Comparison of ENCODE assay signal across 6 cellular contexts in genomic region chr3:136709775-136710174, GRCh38. TPM values are rescaled to one million over a fixed set of nuclear protein-coding genes. Genes with fewer than 3 reads are reported as not detected.
DNase-seq lines count a peak whose midpoint lies in the region; ATAC-seq, FAIRE-seq and TF ChIP-seq lines count a peak whose summit lies in the region.
"Not testable (repeated sequence)": the region's sequence is repeated elsewhere in the genome, so short reads cannot be mapped to it uniquely, and the experiment has no call there.

No MANE protein-coding gene starts in this region.

- not testable (repeated sequence) for H3K27me3 ChIP-seq in K562 (ENCODE audit: control insufficient read depth in 2 of 2, insufficient read depth in 2 of 2, low read length in 2 of 2); HepG2 (ENCODE audit: control insufficient read depth in 1 of 2, insufficient read depth in 2 of 2, low read length in 2 of 2); neutrophil; trophoblast cell (ENCODE audit: insufficient read depth, low read length)

- FAIRE-seq in K562 (lab: Jason Lieb, UNC); HepG2 (lab: Jason Lieb, UNC): not testable (repeated sequence)

- not testable (repeated sequence) for H4K8ac ChIP-seq in trophoblast cell (ENCODE audit: low read depth, low read length)

- not testable (repeated sequence) for H3K14ac ChIP-seq in trophoblast cell (ENCODE audit: low read length)

- H3K4me3 Mint-ChIP-seq in CD14-positive monocyte, result not testable (repeated sequence)

- TF ChIP-seq RAD21 in K562 (CRISPR knock-in tag; conservative IDR thresholded peaks at IDR 0.05 in 1 of 2, IDR thresholded peaks at IDR 0.05 in 1 of 2); HepG2 (CRISPR knock-in tag; IDR thresholded peaks at IDR 0.05): not testable (repeated sequence)

- intact Hi-C loops in CD14-positive monocyte (cut with micrococcal nuclease); K562 (cut with micrococcal nuclease); HepG2 (cut with micrococcal nuclease; ENCODE audit: unreplicated experiment): not testable (repeated sequence)

- not testable (repeated sequence) for ATAC-seq in K562, HepG2

- H2AK5ac ChIP-seq in trophoblast cell (ENCODE audit: low read length), result not testable (repeated sequence)

- not testable (repeated sequence) for TF ChIP-seq EP300 in K562 (IDR thresholded peaks at IDR 0.05; ENCODE audit: low read length); HepG2 (IDR thresholded peaks at IDR 0.05; ENCODE audit: low read depth in 2 of 2, low read length in 2 of 2); HepG2 (CRISPR knock-in tag; IDR thresholded peaks at IDR 0.05; ENCODE audit: borderline replicate concordance)

- H3K79me1 ChIP-seq in trophoblast cell (ENCODE audit: low read length), result not testable (repeated sequence)

- WGBS in K562 (ENCODE audit: insufficient coverage, low coverage, missing lambda C conversion rate), result 71% methylated on average over 1 of the region's 1 CpG
- 100% methylated on average over 1 of the region's 1 CpG for WGBS in HepG2 (ENCODE audit: low lambda C conversion rate)
- no CpG with 5 or more reads among the region's 1 CpG for WGBS in trophoblast cell (ENCODE audit: extremely low coverage, insufficient coverage, insufficient read length)

- not testable (repeated sequence) for TF ChIP-seq CTCF in CD14-positive monocyte (IDR thresholded peaks at IDR 0.05); HEK293 (tag by site-specific recombination; IDR thresholded peaks at IDR 0.05); K562 (IDR thresholded peaks at IDR 0.05 in 2 of 3, conservative IDR thresholded peaks at IDR 0.05 in 1 of 3; ENCODE audit: insufficient read depth in 2 of 3, low read depth in 1 of 3, low read length in 3 of 3); HepG2 (CRISPR knock-in tag; IDR thresholded peaks at IDR 0.05); neutrophil (IDR thresholded peaks at IDR 0.05)

- not testable (repeated sequence) for H3K36me3 ChIP-seq in HEK293 (ENCODE audit: control insufficient read depth in 2 of 2, insufficient read depth in 1 of 2, low read length in 2 of 2); K562 (ENCODE audit: control insufficient read depth, insufficient read depth, low read length); HepG2 (replicated peaks in 1 of 2; ENCODE audit: control insufficient read depth in 1 of 2, insufficient read depth in 2 of 2, low read length in 2 of 2); neutrophil; trophoblast cell (ENCODE audit: control insufficient read depth in 1 of 2, insufficient read depth in 2 of 2, low read length in 2 of 2)

- not testable (repeated sequence) for H4K12ac ChIP-seq in trophoblast cell (ENCODE audit: low read depth, low read length)

- not testable (repeated sequence) for H3K4me2 ChIP-seq in K562 (ENCODE audit: insufficient read depth, low read length); HepG2 (ENCODE audit: low read depth, low read length); trophoblast cell (ENCODE audit: low read length)

- not testable (repeated sequence) for DNase-seq in CD14-positive monocyte (ENCODE audit: low spot score); K562 (ENCODE audit: extremely low read depth in 1 of 4, low spot score in 3 of 4); HepG2 (ENCODE audit: low spot score); trophoblast cell

- H3K23ac ChIP-seq in trophoblast cell (ENCODE audit: low read length), result not testable (repeated sequence)

- H3K36me3 Mint-ChIP-seq in CD14-positive monocyte, result not testable (repeated sequence)

- not testable (repeated sequence) for H3K27ac ChIP-seq in HEK293 (ENCODE audit: extremely low read depth, low read depth, low read length); K562 (ENCODE audit: extremely low read depth, low read depth, low read length); HepG2 (ENCODE audit: extremely low read length, insufficient read depth, low read length); trophoblast cell (ENCODE audit: low read depth, low read length)
- H3K27ac ChIP-seq in neutrophil, result peak overlapping the region; percentile 13

- CTCF ChIA-PET in HEK293 (lab: Yijun Ruan, JAX), result interaction anchor here (0.7 kb wide), 1 partner anchor 645 kb away, joined by 3 read pairs; no protein-coding TSS in a partner anchor
- CTCF ChIA-PET in K562 (lab: Yijun Ruan, JAX; ENCODE audit: low intra/inter-chr PET ratio); HepG2 (lab: Yijun Ruan, JAX; ENCODE audit: low intra/inter-chr PET ratio, low total read pairs): not testable (repeated sequence)

- H4K91ac ChIP-seq in trophoblast cell (ENCODE audit: low read depth, low read length), result not testable (repeated sequence)

- not testable (repeated sequence) for H3K4me3 ChIP-seq in HEK293 (ENCODE audit: low read depth, low read length); K562; HepG2 (replicated peaks in 1 of 3; ENCODE audit: insufficient read depth in 1 of 3, low read depth in 2 of 3, low read length in 3 of 3); neutrophil (ENCODE audit: low read depth in 1 of 2, low read length in 1 of 2); trophoblast cell (ENCODE audit: low read depth, low read length)

- H3K4me1 Mint-ChIP-seq in CD14-positive monocyte, result peaks cover 41% of the 10 kb centered on the region

- not testable (repeated sequence) for H2AFZ ChIP-seq in K562 (ENCODE audit: low read depth, low read length); HepG2 (ENCODE audit: low read length); trophoblast cell (ENCODE audit: insufficient read depth, low read length, poor library complexity)

- peak overlapping the region; percentile 27 for H3K4ac ChIP-seq in trophoblast cell (ENCODE audit: low read depth, low read length)

- not testable (repeated sequence) for H4K20me1 ChIP-seq in K562 (replicated peaks; ENCODE audit: control insufficient read depth, insufficient read depth, low read length); HepG2 (ENCODE audit: insufficient read depth, low read length)

- not testable (repeated sequence) for H3K9ac ChIP-seq in K562 (ENCODE audit: insufficient read depth in 1 of 2, low read depth in 2 of 2, low read length in 2 of 2); HepG2 (ENCODE audit: insufficient read depth, low read depth, low read length); trophoblast cell (ENCODE audit: low read length)

- H3K18ac ChIP-seq in trophoblast cell (ENCODE audit: low read length), result not testable (repeated sequence)

- in situ Hi-C loops in K562 (cut with MboI); HepG2 (cut with HindIII; ENCODE audit: extremely low pct_ligation_motif_present, low pct_unique_long_range_greater_than_20kb): not testable (repeated sequence)

- H3K27me3 Mint-ChIP-seq in CD14-positive monocyte (ENCODE audit: low read depth in 3 of 3), result not testable (repeated sequence)

- peak overlapping the region in 4 of 7 donors; percentile 37 to 94 (median 84) for H3K27ac Mint-ChIP-seq in CD14-positive monocyte

- H3K4me1 ChIP-seq in HEK293 (ENCODE audit: control insufficient read depth, insufficient read depth, low read length); K562 (replicated peaks in 1 of 2; ENCODE audit: control insufficient read depth in 2 of 2, insufficient read depth in 2 of 2, low read length in 2 of 2); trophoblast cell (ENCODE audit: control insufficient read depth in 1 of 2, insufficient read depth in 2 of 2, low read length in 2 of 2): not testable (repeated sequence)
- H3K4me1 ChIP-seq in HepG2 (ENCODE audit: insufficient read depth, low read length) (peaks cover 40% of the 10 kb centered on the region), neutrophil (ENCODE audit: control insufficient read depth in 1 of 2, insufficient read depth in 1 of 2, low read depth in 1 of 2, low read length in 1 of 2) (peaks cover 39 to 59% of the 10 kb centered on the region in 2 experiments)

- H2BK12ac ChIP-seq in trophoblast cell (ENCODE audit: low read length), result not testable (repeated sequence)

- not testable (repeated sequence) for H2BK120ac ChIP-seq in trophoblast cell (ENCODE audit: insufficient read depth, low read length, poor library complexity)

- not testable (repeated sequence) for H3K9me1 ChIP-seq in K562 (ENCODE audit: control insufficient read depth, insufficient read depth, low read length)

- not testable (repeated sequence) for BruUV-seq in K562 (replicated peaks; lab: Mats Ljungman, UMichigan); HepG2 (replicated peaks; lab: Mats Ljungman, UMichigan)

- H3K9me3 Mint-ChIP-seq in CD14-positive monocyte, result not testable (repeated sequence)

- H3K9me3 ChIP-seq in HEK293 (ENCODE audit: control insufficient read depth, insufficient read depth, low read depth, low read length); K562 (replicated peaks; ENCODE audit: control insufficient read depth, insufficient read depth, low read depth, low read length); HepG2 (ENCODE audit: low read length); neutrophil; trophoblast cell (ENCODE audit: insufficient read depth, low read depth, low read length): not testable (repeated sequence)

- not testable (repeated sequence) for TF ChIP-seq POLR2A in K562 (conservative IDR thresholded peaks at IDR 0.05); HepG2 (IDR thresholded peaks at IDR 0.05; ENCODE audit: insufficient read depth in 1 of 2, low read depth in 2 of 2, low read length in 2 of 2)

- not testable (repeated sequence) for H2BK5ac ChIP-seq in trophoblast cell (ENCODE audit: low read depth, low read length, poor library complexity)

- H3K79me2 ChIP-seq in K562 (ENCODE audit: control insufficient read depth, insufficient read depth, low read length) (peaks cover 24% of the 10 kb centered on the region), HepG2 (ENCODE audit: insufficient read depth, low read length) (peaks cover 82% of the 10 kb centered on the region)
- H3K79me2 ChIP-seq in trophoblast cell (ENCODE audit: control insufficient read depth, insufficient read depth, low read length, poor library complexity), result not testable (repeated sequence)

- POLR2A ChIA-PET in HEK293 (lab: Yijun Ruan, JAX); K562 (lab: Yijun Ruan, JAX); HepG2 (lab: Yijun Ruan, JAX): not testable (repeated sequence)

RNA-seq across cellular contexts. Expression of gene STAG1, which starts 42.4 kb away (rescaled TPM):
- polyA plus RNA-seq in CD14-positive monocyte (1 to 10 TPM; 7.2 to 10.0 TPM), K562 (2011; rRNA removed) (4.7 and 8.8 TPM in 2 replicates), K562 (2014; fragmentation: Illumina TruSeq; extraction: Trizol) (8.1 and 9.1 TPM in 2 replicates), K562 (2014; fragmentation: Nextera tagmentation; extraction: Ambion mirVana) (1 to 10 TPM; 2.7 to 3.9 TPM), K562 (2014; rRNA removed) (6.7 and 6.8 TPM in 2 replicates), HepG2 (2011; rRNA removed) (5.8 and 6.2 TPM in 2 replicates)
- 10.7 and 41.9 TPM in 2 replicates for total RNA-seq in K562 (2011; cell fraction: chromatin; rRNA removed; ENCODE audit: low replicate concordance)
- 4.2 and 7.6 TPM in 2 replicates for total RNA-seq in K562 (2011; cell fraction: nucleolus; rRNA removed)
- total RNA-seq in K562 (2011; cell fraction: nucleoplasm; rRNA removed), result 15.5 and 17.0 TPM in 2 replicates
- total RNA-seq in K562 (2014; rRNA removed) (8.0 and 8.2 TPM in 2 replicates), K562 (2014; rRNA removed; fragmentation: Illumina TruSeq; extraction: Trizol) (15.1 and 18.4 TPM in 2 replicates), K562 (2015; rRNA removed; fragmentation: Illumina TruSeq; extraction: Trizol) (15.5 and 17.7 TPM in 2 replicates), K562 (2021) (12.1 and 14.8 TPM in 2 replicates), HepG2 (2016; rRNA removed; fragmentation: Illumina TruSeq; extraction: Trizol) (25.9 and 37.8 TPM in 2 replicates)
- 1.2 and 2.2 TPM in 2 replicates for polyA plus RNA-seq in K562 (2011; cell fraction: cytosol; rRNA removed)
- polyA plus RNA-seq in K562 (2011; cell fraction: nucleus; rRNA removed), result 2.9 and 3.1 TPM in 2 replicates
- 5.7 and 6.9 TPM in 2 replicates for polyA plus RNA-seq in K562 (2012)
- 20.7 TPM in 2 replicates for polyA minus RNA-seq in K562 (2011; rRNA and poly(A)+ RNA removed)
- 4.4 and 6.0 TPM in 2 replicates for polyA minus RNA-seq in K562 (2011; cell fraction: cytosol; rRNA and poly(A)+ RNA removed)
- 5.9 and 10.9 TPM in 2 replicates for polyA minus RNA-seq in K562 (2011; cell fraction: nucleus; rRNA and poly(A)+ RNA removed)
- 12.4 and 13.3 TPM in 2 replicates for total RNA-seq in HepG2 (2016; cell fraction: cytosol; rRNA removed; fragmentation: Illumina TruSeq; extraction: Trizol; ENCODE audit: low read depth)
- 27.2 and 38.3 TPM in 2 replicates for total RNA-seq in HepG2 (2016; cell fraction: insoluble cytoplasmic fraction; rRNA removed; fragmentation: Illumina TruSeq; extraction: Trizol)
- 13.0 and 13.7 TPM in 2 replicates for total RNA-seq in HepG2 (2016; cell fraction: membrane; rRNA removed; fragmentation: Illumina TruSeq; extraction: Trizol)
- total RNA-seq in HepG2 (2016; cell fraction: nucleus; rRNA removed; fragmentation: Illumina TruSeq; extraction: Trizol), result 45.3 and 46.5 TPM in 2 replicates
- 2.4 and 4.3 TPM in 2 replicates for polyA plus RNA-seq in HepG2 (2011; cell fraction: cytosol; rRNA removed)
- polyA plus RNA-seq in HepG2 (2011; cell fraction: nucleus; rRNA removed), result 2.8 and 4.2 TPM in 2 replicates
- polyA plus RNA-seq in HepG2 (2012), result 7.8 and 8.7 TPM in 2 replicates
- 1.00 and 1.1 TPM in 2 replicates for polyA plus RNA-seq in HepG2 (2016; cell fraction: cytosol; fragmentation: Illumina TruSeq; extraction: Trizol; ENCODE audit: low read depth)
- polyA plus RNA-seq in HepG2 (2016; cell fraction: insoluble cytoplasmic fraction; fragmentation: Illumina TruSeq; extraction: Trizol; ENCODE audit: low read depth), result 19.1 and 21.9 TPM in 2 replicates
- polyA plus RNA-seq in HepG2 (2016; cell fraction: membrane; fragmentation: Illumina TruSeq; extraction: Trizol; ENCODE audit: low read depth), result 2.9 and 3.1 TPM in 2 replicates
- 16.1 and 16.2 TPM in 2 replicates for polyA plus RNA-seq in HepG2 (2016; cell fraction: nucleus; fragmentation: Illumina TruSeq; extraction: Trizol; ENCODE audit: insufficient read depth, low read depth)
- polyA minus RNA-seq in HepG2 (2011; rRNA and poly(A)+ RNA removed; ENCODE audit: low replicate concordance), result 5.2 and 17.2 TPM in 2 replicates
- polyA minus RNA-seq in HepG2 (2011; cell fraction: cytosol; rRNA and poly(A)+ RNA removed), result 9.1 and 13.0 TPM in 2 replicates
- 44.2 and 44.3 TPM in 2 replicates for polyA minus RNA-seq in HepG2 (2011; cell fraction: nucleus; rRNA and poly(A)+ RNA removed)
- polyA plus RNA-seq in trophoblast cell (2013), result 13.3 and 13.7 TPM in 2 replicates
